30 cellular contexts compared by ENCODE assay signal in genomic region chr5:55613112-55613868, GRCh38.
"Had no signal": no experiment of that assay in that cellular context is flagged by ENCODE, and none has a peak within 500 bp of the region (broad histone marks: within the 10 kb centered on the region; RNA-seq: fewer than 3 reads in every experiment).

No MANE protein-coding gene starts in this region.

- H3K4me1 Mint-ChIP-seq: immature natural killer cell had no signal

- H3K27ac ChIP-seq: colonic mucosa, epithelial cell of prostate, esophagus squamous epithelium, gastrocnemius medialis, heart right ventricle, lower lobe of right lung had no signal

- FAIRE-seq: endometrium, kidney had no signal

- H3K4me3 Mint-ChIP-seq: dendritic cell treated with granulocyte-macrophage colony-stimulating factor and Interleukin-4, amounts not matched to agents 40 ng/mL and 50 ng/mL, for 4 days; effector memory CD8-positive, alpha-beta T cell; endodermal cell; immature natural killer cell; mesothelial cell of epicardium had no signal

- H3K9me3 ChIP-seq: colonic mucosa, esophagus squamous epithelium, gastrocnemius medialis, lower lobe of right lung, mucosa of descending colon had no signal

- H3K27ac Mint-ChIP-seq: dendritic cell treated with granulocyte-macrophage colony-stimulating factor and Interleukin-4, amounts not matched to agents 40 ng/mL and 50 ng/mL, for 4 days; effector memory CD8-positive, alpha-beta T cell; endodermal cell; immature natural killer cell; mesothelial cell of epicardium had no signal

- DNase-seq: cerebellar nuclear complex; colonic mucosa; cortex of kidney; effector CD8-positive, alpha-beta T cell; effector memory CD8-positive, alpha-beta T cell; endodermal cell; erythroblast; esophagus squamous epithelium; foreskin fibroblast; foreskin melanocyte; gastrocnemius medialis; glutamatergic neuron; head of caudate nucleus; heart right ventricle; hippocampal formation; immature natural killer cell; islet precursor cell; kidney; kidney glomerular epithelial cell; left colon; left ventricle myocardium superior; lower lobe of right lung; mesenchymal stem cell; mucosa of descending colon had no signal

- H3K36me3 ChIP-seq: colonic mucosa, esophagus squamous epithelium, gastrocnemius medialis, heart right ventricle, lower lobe of right lung had no signal

- H3K4me1 ChIP-seq: colonic mucosa, gastrocnemius medialis, heart right ventricle had no signal

- H3K4me3 ChIP-seq: colonic mucosa, esophagus squamous epithelium, gastrocnemius medialis, heart right ventricle, lower lobe of right lung, mucosa of descending colon had no signal

- H3K27me3 Mint-ChIP-seq: dendritic cell treated with granulocyte-macrophage colony-stimulating factor and Interleukin-4, amounts not matched to agents 40 ng/mL and 50 ng/mL, for 4 days; effector memory CD8-positive, alpha-beta T cell had no signal

- ATAC-seq: effector memory CD8-positive, alpha-beta T cell; esophagus mucosa; gastrocnemius medialis; left colon; left lobe of liver; left ventricle myocardium superior; mucosa of descending colon had no signal

- H3K27me3 ChIP-seq: colonic mucosa, esophagus squamous epithelium, gastrocnemius medialis, heart right ventricle had no signal

- H3K9me3 Mint-ChIP-seq: effector memory CD8-positive, alpha-beta T cell; mesothelial cell of epicardium had no signal
